Comparison of ENCODE assay signal across 10 cellular contexts in genomic region chr15:52100807-52101206, GRCh38. TPM values are rescaled to one million over a fixed set of nuclear protein-coding genes. Genes with fewer than 3 reads are reported as not detected.
DNase-seq lines count a peak whose midpoint lies in the region; ATAC-seq and TF ChIP-seq lines count a peak whose summit lies in the region.
"Had no signal": no experiment of that assay in that cellular context is flagged by ENCODE, and none has a peak within 500 bp of the region (broad histone marks: within the 10 kb centered on the region; RNA-seq: fewer than 3 reads in every experiment).

No MANE protein-coding gene starts in this region.

- no peaks in the 10 kb centered on the region for H3K9me3 ChIP-seq in ascending aorta

- no peak for ATAC-seq in GM19328 (IDR thresholded peaks at IDR 0.05; ENCODE audit: unreplicated experiment)
- ATAC-seq: T-cell had no signal

- H3K4me3 Mint-ChIP-seq in chondrocyte (ENCODE audit: unreplicated experiment), result no peak overlapping the region
- H3K4me3 Mint-ChIP-seq: T-cell had no signal

- peak; percentile 12 for DNase-seq in stimulated activated CD4-positive, alpha-beta T cell treated with anti-CD3 and anti-CD28 coated beads, Interleukin-1b, Interleukin-23, amount 100 ng/mL, for 48 hours
- no peak for DNase-seq in stimulated activated CD4-positive, alpha-beta T cell treated with anti-CD3 and anti-CD28 coated beads, Interleukin-2, amount 100 ng/mL, for 48 hours
- DNase-seq in ascending aorta (ENCODE audit: low spot score in 2 of 2) (peak; percentile 60 to 85), kidney epithelial cell (ENCODE audit: low read depth) (peak; percentile 69), activated gamma-delta T cell treated with Interleukin-2 at 50 U/mL for 16 hours (no peak), NCI-H510A (lab: John Stamatoyannopoulos, UW) (no peak), chondrocyte (ENCODE audit: low spot score) (no peak)
- DNase-seq: cortex of kidney had no signal

- peaks cover 37% of the 10 kb centered on the region for H3K4me1 Mint-ChIP-seq in chondrocyte (ENCODE audit: low read depth)
- H3K4me1 Mint-ChIP-seq: T-cell had no signal

- H3K4me1 ChIP-seq in ascending aorta, result peaks cover 0 to 3% of the 10 kb centered on the region in 2 donors

- H3K27me3 Mint-ChIP-seq in chondrocyte (ENCODE audit: low read depth), result no peaks in the 10 kb centered on the region

- peaks cover 2% of the 10 kb centered on the region for H3K9me3 Mint-ChIP-seq in chondrocyte (ENCODE audit: low read depth)
- H3K9me3 Mint-ChIP-seq: T-cell had no signal

- H3K36me3 Mint-ChIP-seq in chondrocyte (ENCODE audit: low read depth), result no peaks in the 10 kb centered on the region

- H3K36me3 ChIP-seq in ascending aorta, result no peaks in the 10 kb centered on the region
- H3K36me3 ChIP-seq in kidney epithelial cell (ENCODE audit: control insufficient read depth, insufficient read depth, low read length), result no peaks in the 10 kb centered on the region

- H3K27me3 ChIP-seq in ascending aorta (no peaks in the 10 kb centered on the region), kidney epithelial cell (ENCODE audit: control insufficient read depth, insufficient read depth, low read length) (no peaks in the 10 kb centered on the region)

- H3K27ac Mint-ChIP-seq in chondrocyte (ENCODE audit: unreplicated experiment), result no peak overlapping the region
- H3K27ac Mint-ChIP-seq: T-cell had no signal

- intact Hi-C loops in ascending aorta (cut with DNase I), result no loop called here

- H3K27ac ChIP-seq in ascending aorta, result no peak overlapping the region

- H3K4me3 ChIP-seq in ascending aorta, result no peak overlapping the region
- H3K4me3 ChIP-seq in kidney epithelial cell (ENCODE audit: low read depth, low read length), result no peak overlapping the region

- TF ChIP-seq CTCF in ascending aorta (IDR thresholded peaks at IDR 0.05), result no peak
- TF ChIP-seq CTCF in kidney epithelial cell (IDR thresholded peaks at IDR 0.05; ENCODE audit: insufficient read depth, low read length, poor library complexity, severe bottlenecking), result no peak
- no peak for TF ChIP-seq CTCF in chondrocyte (IDR thresholded peaks at IDR 0.05)

RNA-seq across cellular contexts. Expression of gene BCL2L10, which starts 11.8 kb away (rescaled TPM):
- total RNA-seq in ascending aorta, result not detected
- 0.34 TPM in 1 of 2 replicates, not detected in the other for total RNA-seq in kidney epithelial cell
- total RNA-seq in chondrocyte, result not detected in 3 replicates

Comparison
In these comparisons a context has a peak if more than half of its experiments do, and no peak if none do; other contexts are left out.
1. DNase-seq: peak in stimulated activated CD4-positive, alpha-beta T cell treated with anti-CD3 and anti-CD28 coated beads, Interleukin-1b, Interleukin-23, amount 100 ng/mL, for 48 hours (single experiment), ascending aorta (2 of 2) and kidney epithelial cell (single experiment); none in stimulated activated CD4-positive, alpha-beta T cell treated with anti-CD3 and anti-CD28 coated beads, Interleukin-2, amount 100 ng/mL, for 48 hours (0 of 2), activated gamma-delta T cell treated with Interleukin-2 at 50 U/mL for 16 hours (single experiment), NCI-H510A (single experiment) and chondrocyte (single experiment).